17 cellular contexts compared by ENCODE assay signal in genomic region chr17:20189979-20190378, GRCh38.
A peak's percentile ranks its signal among the peaks of the same experiment; 100 is the strongest.
DNase-seq lines count a peak whose midpoint lies in the region; ATAC-seq and TF ChIP-seq lines count a peak whose summit lies in the region.
"Had no signal": no experiment of that assay in that cellular context is flagged by ENCODE, and none has a peak within 500 bp of the region (broad histone marks: within the 10 kb centered on the region; RNA-seq: fewer than 3 reads in every experiment).

No MANE protein-coding gene starts in this region.

- no peaks in the 10 kb centered on the region for H4K20me1 ChIP-seq in hepatocyte (ENCODE audit: insufficient read depth, poor library complexity, severe bottlenecking)

- peaks cover 35% of the 10 kb centered on the region for H3K79me2 ChIP-seq in hepatocyte

- CTCF ChIA-PET in HEK293 (lab: Yijun Ruan, JAX): interaction anchor here (0.5 to 1.3 kb wide), 2 partner anchors 18 to 25 kb away, joined by 3 to 5 read pairs; no protein-coding TSS in a partner anchor
- CTCF ChIA-PET in WTC11 (lab: Charles Lee): interaction anchor here (0.5 to 1.9 kb wide), 5 partner anchors 11 to 197 kb away, joined by 3 to 7 read pairs (median 3); no protein-coding TSS in a partner anchor
- CTCF ChIA-PET in naive thymus-derived CD4-positive, alpha-beta T cell (lab: Charles Lee): no interaction called here

- intact Hi-C loops in naive thymus-derived CD4-positive, alpha-beta T cell (cut with micrococcal nuclease): no loop called here

- H3K27me3 ChIP-seq in hepatocyte (no peaks in the 10 kb centered on the region), rectal smooth muscle tissue (ENCODE audit: control insufficient read depth, insufficient read depth, low read length) (no peaks in the 10 kb centered on the region)
- H3K27me3 ChIP-seq in naive thymus-derived CD4-positive, alpha-beta T cell (ENCODE audit: control insufficient read depth in 2 of 2, insufficient read depth in 2 of 2, low read length in 2 of 2): no peaks in the 10 kb centered on the region

- H3K9me3 Mint-ChIP-seq in WTC11: peaks cover 23% of the 10 kb centered on the region
- H3K9me3 Mint-ChIP-seq in naive thymus-derived CD4-positive, alpha-beta T cell: peaks cover 0 to 6% (median 0%) of the 10 kb centered on the region in 11 donors
- H3K9me3 Mint-ChIP-seq: activated naive CD4-positive, alpha-beta T cell treated with anti-CD3 and anti-CD28 coated beads, Interleukin-2, amount 50 U/mL, for 24 hours; stimulated activated naive CD8-positive, alpha-beta T cell treated with anti-CD3 and anti-CD28 coated beads, Interleukin-15, Interleukin-2, amounts not matched to agents 100 ng/mL and 50 ng/mL, for 24 hours had no signal

- no peaks in the 10 kb centered on the region for H3K9me2 ChIP-seq in hepatocyte (replicated peaks; ENCODE audit: insufficient read depth)

- H3K4me3 Mint-ChIP-seq in WTC11: peak overlapping the region; percentile 51
- no peak overlapping the region for H3K4me3 Mint-ChIP-seq in naive thymus-derived CD4-positive, alpha-beta T cell
- H3K4me3 Mint-ChIP-seq: activated CD4-positive, alpha-beta T cell treated with anti-CD3 and anti-CD28 coated beads, Interleukin-2, amount 10 ng/mL, durations not matched to agents 7 days and 5 days; activated naive CD4-positive, alpha-beta T cell treated with anti-CD3 and anti-CD28 coated beads, Interleukin-2, amount 50 U/mL, for 24 hours; stimulated activated naive CD8-positive, alpha-beta T cell treated with anti-CD3 and anti-CD28 coated beads, Interleukin-15, Interleukin-2, amounts not matched to agents 100 ng/mL and 50 ng/mL, for 24 hours had no signal

- H3K9me3 ChIP-seq in HEK293 (ENCODE audit: control insufficient read depth, insufficient read depth, low read depth, low read length) (no peaks in the 10 kb centered on the region), hepatocyte (ENCODE audit: low read depth) (no peaks in the 10 kb centered on the region)
- no peaks in the 10 kb centered on the region for H3K9me3 ChIP-seq in naive thymus-derived CD4-positive, alpha-beta T cell (ENCODE audit: control insufficient read depth in 2 of 3, low read length in 3 of 3)

- no peak overlapping the region for H3K4me3 ChIP-seq in HEK293 (ENCODE audit: low read depth, low read length)
- H3K4me3 ChIP-seq in hepatocyte: no peak overlapping the region
- H3K4me3 ChIP-seq in rectal smooth muscle tissue (ENCODE audit: low read length): no peak overlapping the region
- H3K4me3 ChIP-seq in naive thymus-derived CD4-positive, alpha-beta T cell (ENCODE audit: low read length): no peak overlapping the region

- no peaks in the 10 kb centered on the region; the same call in 1 of the 2 replicates for H3K27me3 Mint-ChIP-seq in WTC11 (ENCODE audit: low read depth)
- H3K27me3 Mint-ChIP-seq in naive thymus-derived CD4-positive, alpha-beta T cell: no peaks in the 10 kb centered on the region
- H3K27me3 Mint-ChIP-seq: activated naive CD4-positive, alpha-beta T cell treated with anti-CD3 and anti-CD28 coated beads, Interleukin-2, amount 50 U/mL, for 24 hours; stimulated activated naive CD8-positive, alpha-beta T cell treated with anti-CD3 and anti-CD28 coated beads, Interleukin-15, Interleukin-2, amounts not matched to agents 100 ng/mL and 50 ng/mL, for 24 hours had no signal

- H3K36me3 ChIP-seq in HEK293 (ENCODE audit: control insufficient read depth in 2 of 2, insufficient read depth in 1 of 2, low read length in 2 of 2) (no peaks in the 10 kb centered on the region), hepatocyte (replicated peaks; ENCODE audit: insufficient read depth, low read depth) (no peaks in the 10 kb centered on the region), rectal smooth muscle tissue (ENCODE audit: control insufficient read depth, insufficient read depth, low read length) (no peaks in the 10 kb centered on the region)
- no peaks in the 10 kb centered on the region for H3K36me3 ChIP-seq in naive thymus-derived CD4-positive, alpha-beta T cell (ENCODE audit: control insufficient read depth in 2 of 3, insufficient read depth in 3 of 3, low read length in 3 of 3)

- TF ChIP-seq CTCF in HEK293 (tag by site-specific recombination; IDR thresholded peaks at IDR 0.05) (no peak), WTC11 (IDR thresholded peaks at IDR 0.05) (no peak), hepatocyte (IDR thresholded peaks at IDR 0.05; ENCODE audit: poor library complexity) (no peak)

- H3K27ac ChIP-seq in HEK293 (ENCODE audit: extremely low read depth, low read depth, low read length): no peak overlapping the region
- peak overlapping the region; percentile 38 for H3K27ac ChIP-seq in hepatocyte
- peak overlapping the region; percentile 14 for H3K27ac ChIP-seq in rectal smooth muscle tissue (ENCODE audit: low read depth, low read length)
- no peak overlapping the region for H3K27ac ChIP-seq in naive thymus-derived CD4-positive, alpha-beta T cell (ENCODE audit: low read depth, low read length)

- H3K4me1 ChIP-seq in HEK293 (ENCODE audit: control insufficient read depth, insufficient read depth, low read length): peaks cover 13% of the 10 kb centered on the region
- peaks cover 21% of the 10 kb centered on the region for H3K4me1 ChIP-seq in hepatocyte (ENCODE audit: insufficient read depth)
- peaks cover 4% of the 10 kb centered on the region for H3K4me1 ChIP-seq in rectal smooth muscle tissue (ENCODE audit: control insufficient read depth, insufficient read depth, low read length)
- no peaks in the 10 kb centered on the region for H3K4me1 ChIP-seq in naive thymus-derived CD4-positive, alpha-beta T cell (ENCODE audit: control insufficient read depth in 2 of 2, insufficient read depth in 2 of 2, low read length in 2 of 2)

- WGBS in hepatocyte (ENCODE audit: low lambda C conversion rate, missing lambda C conversion rate): 27% methylated on average over 2 of the region's 2 CpGs

- no peak; the same call in 1 of the 2 replicates for ATAC-seq in WTC11
- no peak for ATAC-seq in naive thymus-derived CD4-positive, alpha-beta T cell

- H3K9ac ChIP-seq in rectal smooth muscle tissue (ENCODE audit: low read length): no peak overlapping the region

- H3K4me2 ChIP-seq in hepatocyte: peak overlapping the region; percentile 48

- DNase-seq in WTC11 (ENCODE audit: low spot score) (no peak), hepatocyte (ENCODE audit: low spot score) (peak; percentile 32), NCI-H1436 treated with DMSO at 0.1 percent for 48 hours (lab: John Stamatoyannopoulos, UW) (no peak), NCI-H2171 (lab: John Stamatoyannopoulos, UW) (no peak)
- no peak for DNase-seq in naive thymus-derived CD4-positive, alpha-beta T cell
- no peak for DNase-seq in activated effector memory CD4-positive, alpha-beta T cell treated with Interleukin-2 at 50 U/mL for 16 hours
- DNase-seq: activated CD4-positive, alpha-beta T cell treated with anti-CD3 and anti-CD28 coated beads, Interleukin-2, amount 10 ng/mL, durations not matched to agents 7 days and 5 days; activated T-cell treated with anti-CD3 and anti-CD28 coated beads, Interleukin-2, amount 50 U/mL, for 1 hour; Calu3; Kasumi-1; NCI-H1436; SIG-M5; T-helper 9 cell had no signal

- no peak overlapping the region for H2AFZ ChIP-seq in hepatocyte

- H3K36me3 Mint-ChIP-seq in WTC11: peaks cover 24% of the 10 kb centered on the region
- H3K36me3 Mint-ChIP-seq in naive thymus-derived CD4-positive, alpha-beta T cell: no peaks in the 10 kb centered on the region
- H3K36me3 Mint-ChIP-seq: activated naive CD4-positive, alpha-beta T cell treated with anti-CD3 and anti-CD28 coated beads, Interleukin-2, amount 50 U/mL, for 24 hours had no signal

- H3K4me1 Mint-ChIP-seq in WTC11: peaks cover 69% of the 10 kb centered on the region
- H3K4me1 Mint-ChIP-seq in naive thymus-derived CD4-positive, alpha-beta T cell: peaks cover 0 to 5% (median 0%) of the 10 kb centered on the region in 7 donors
- H3K4me1 Mint-ChIP-seq: activated CD4-positive, alpha-beta T cell treated with anti-CD3 and anti-CD28 coated beads, Interleukin-2, amount 10 ng/mL, durations not matched to agents 7 days and 5 days; activated naive CD4-positive, alpha-beta T cell treated with anti-CD3 and anti-CD28 coated beads, Interleukin-2, amount 50 U/mL, for 24 hours had no signal

- peak overlapping the region; percentile 96 for H3K27ac Mint-ChIP-seq in WTC11
- no peak overlapping the region for H3K27ac Mint-ChIP-seq in naive thymus-derived CD4-positive, alpha-beta T cell
- H3K27ac Mint-ChIP-seq: activated CD4-positive, alpha-beta T cell treated with anti-CD3 and anti-CD28 coated beads, Interleukin-2, amount 10 ng/mL, durations not matched to agents 7 days and 5 days; activated naive CD4-positive, alpha-beta T cell treated with anti-CD3 and anti-CD28 coated beads, Interleukin-2, amount 50 U/mL, for 24 hours; stimulated activated naive CD8-positive, alpha-beta T cell treated with anti-CD3 and anti-CD28 coated beads, Interleukin-15, Interleukin-2, amounts not matched to agents 100 ng/mL and 50 ng/mL, for 24 hours had no signal

- POLR2A ChIA-PET in HEK293 (lab: Yijun Ruan, JAX): no interaction called here
- POLR2A ChIA-PET in WTC11 (lab: Charles Lee): interaction anchor here (2.2 kb wide), 1 partner anchor 34 kb away, joined by 9 read pairs; no protein-coding TSS in a partner anchor
- POLR2A ChIA-PET in naive thymus-derived CD4-positive, alpha-beta T cell (lab: Charles Lee): no interaction called here

TF ChIP-seq in HEK293, 187 proteins besides CTCF, POLR2A, EP300 and RAD21 (continues in another document):
- no peak for TF ChIP-seq ZNF660 (tag by site-specific recombination; IDR thresholded peaks at IDR 0.05)

TF ChIP-seq in WTC11, 78 proteins besides CTCF, POLR2A, EP300 and RAD21 (continues in another document):
- TF ChIP-seq E2F1 (CRISPR knock-in tag; IDR thresholded peaks at IDR 0.05): no peak
- TF ChIP-seq, protein P1, sequence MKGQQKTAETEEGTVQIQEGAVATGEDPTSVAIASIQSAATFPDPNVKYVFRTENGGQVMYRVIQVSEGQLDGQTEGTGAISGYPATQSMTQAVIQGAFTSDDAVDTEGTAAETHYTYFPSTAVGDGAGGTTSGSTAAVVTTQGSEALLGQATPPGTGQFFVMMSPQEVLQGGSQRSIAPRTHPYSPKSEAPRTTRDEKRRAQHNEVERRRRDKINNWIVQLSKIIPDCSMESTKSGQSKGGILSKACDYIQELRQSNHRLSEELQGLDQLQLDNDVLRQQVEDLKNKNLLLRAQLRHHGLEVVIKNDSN (CRISPR knock-in tag; IDR thresholded peaks at IDR 0.05): no peak
- TF ChIP-seq ZNF423 (CRISPR knock-in tag; IDR thresholded peaks at IDR 0.05): no peak

Comparison
In these comparisons a context has a peak if more than half of its experiments do, and no peak if none do; other contexts are left out.
1. H3K27ac ChIP-seq: peak in hepatocyte (single experiment) and rectal smooth muscle tissue (single experiment); none in HEK293 (single experiment) and naive thymus-derived CD4-positive, alpha-beta T cell (single experiment).